8 cellular contexts compared by ENCODE assay signal in the genomic region with DNA sequence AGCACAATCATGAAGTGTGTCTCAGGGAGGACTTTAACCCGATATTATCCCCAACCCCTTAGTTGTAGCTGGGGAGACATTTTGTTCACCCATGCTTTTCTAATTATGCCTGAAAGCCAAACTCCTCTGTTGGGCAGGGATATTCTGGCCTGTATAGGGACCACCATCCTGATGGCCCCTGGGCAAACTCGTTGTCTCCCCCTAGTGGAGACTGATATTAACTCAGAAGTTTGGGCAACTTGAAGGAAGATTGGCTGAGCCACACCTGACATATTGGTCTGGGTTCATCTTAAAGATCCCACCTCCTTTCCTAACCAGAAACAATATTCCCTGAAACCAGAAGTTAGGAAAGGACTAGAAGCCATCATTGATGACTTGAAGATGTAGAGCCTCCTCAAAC. TPM values are rescaled to one million over a fixed set of nuclear protein-coding genes. Genes with fewer than 3 reads are reported as not detected.
DNase-seq lines count a peak whose midpoint lies in the region; ATAC-seq and TF ChIP-seq lines count a peak whose summit lies in the region.

No MANE protein-coding gene starts in this region.

- H3K4me1 Mint-ChIP-seq in MCF 10A (ENCODE audit: insufficient read depth, unreplicated experiment) = peaks cover 6% of the 10 kb centered on the region
- H3K4me1 Mint-ChIP-seq in activated CD8-positive, alpha-beta memory T cell treated with anti-CD3 and anti-CD28 coated beads, Interleukin-2, amount 10 ng/mL, durations not matched to agents 7 days and 5 days = no peaks in the 10 kb centered on the region

- no peaks in the 10 kb centered on the region for H3K27me3 Mint-ChIP-seq in MCF 10A (ENCODE audit: insufficient read depth, unreplicated experiment)
- H3K27me3 Mint-ChIP-seq in activated CD8-positive, alpha-beta memory T cell treated with anti-CD3 and anti-CD28 coated beads, Interleukin-2, amount 10 ng/mL, durations not matched to agents 7 days and 5 days = no peaks in the 10 kb centered on the region

- H3K4me3 ChIP-seq in breast epithelium (no peak overlapping the region), KMS-11 (IDR thresholded peaks at IDR 0.05; ENCODE audit: insufficient read depth, low read depth, low read length) (no peak overlapping the region), cardiac fibroblast (replicated peaks in 1 of 2; ENCODE audit: low read depth in 2 of 2, low read length in 2 of 2) (no peak overlapping the region), smooth muscle cell (no peak overlapping the region)

- TF ChIP-seq POLR2A in breast epithelium (IDR thresholded peaks at IDR 0.05) = no peak

- H3K4me3 Mint-ChIP-seq in MCF 10A (ENCODE audit: unreplicated experiment) = no peak overlapping the region
- H3K4me3 Mint-ChIP-seq in activated CD8-positive, alpha-beta memory T cell treated with anti-CD3 and anti-CD28 coated beads, Interleukin-2, amount 10 ng/mL, durations not matched to agents 7 days and 5 days = no peak overlapping the region

- H3K9ac ChIP-seq in KMS-11 = no peak overlapping the region
- H3K9ac ChIP-seq in smooth muscle cell (ENCODE audit: low read depth) = no peak overlapping the region

- no peaks in the 10 kb centered on the region for H3K36me3 ChIP-seq in breast epithelium
- no peaks in the 10 kb centered on the region for H3K36me3 ChIP-seq in KMS-11 (ENCODE audit: insufficient read depth)
- H3K36me3 ChIP-seq in smooth muscle cell (ENCODE audit: low read depth) = no peaks in the 10 kb centered on the region

- TF ChIP-seq CTCF in MCF 10A (IDR thresholded peaks at IDR 0.05; ENCODE audit: unreplicated experiment) (peak; percentile 54), breast epithelium (IDR thresholded peaks at IDR 0.05) (no peak), KMS-11 (conservative IDR thresholded peaks at IDR 0.05; ENCODE audit: low read depth, low read length) (peak; percentile 96), cardiac fibroblast (IDR thresholded peaks at IDR 0.05; ENCODE audit: low read depth, low read length) (peak; percentile 68), smooth muscle cell (IDR thresholded peaks at IDR 0.05; ENCODE audit: borderline replicate concordance, insufficient read depth, poor library complexity, severe bottlenecking) (peak; percentile 42), omental fat pad (IDR thresholded peaks at IDR 0.05) (no peak)

- no peak overlapping the region for H3K4me2 ChIP-seq in KMS-11
- H3K4me2 ChIP-seq in smooth muscle cell = no peak overlapping the region

- WGBS in smooth muscle cell (ENCODE audit: low lambda C conversion rate) = 78% methylated on average over 2 of the region's 2 CpGs

- H3K4me1 ChIP-seq in breast epithelium (no peaks in the 10 kb centered on the region), KMS-11 (ENCODE audit: low read depth, poor library complexity, severe bottlenecking) (no peaks in the 10 kb centered on the region), smooth muscle cell (ENCODE audit: low read depth) (no peaks in the 10 kb centered on the region)

- CTCF ChIA-PET in MCF 10A (lab: Yijun Ruan, JAX) = interaction anchor here (0.6 to 2.4 kb wide), 7 partner anchors 19 to 1375 kb away, joined by 3 to 7 read pairs (median 4); a partner anchor contains a TSS
- CTCF ChIA-PET in activated CD8-positive, alpha-beta memory T cell treated with anti-CD3 and anti-CD28 coated beads, Interleukin-2, amount 10 ng/mL, durations not matched to agents 7 days and 5 days (lab: Charles Lee) = no interaction called here

- no peaks in the 10 kb centered on the region for H4K20me1 ChIP-seq in KMS-11 (ENCODE audit: insufficient read depth)
- no peaks in the 10 kb centered on the region for H4K20me1 ChIP-seq in smooth muscle cell (ENCODE audit: low read depth)

- H3K36me3 Mint-ChIP-seq in MCF 10A (ENCODE audit: insufficient read depth, unreplicated experiment) = no peaks in the 10 kb centered on the region
- no peaks in the 10 kb centered on the region for H3K36me3 Mint-ChIP-seq in activated CD8-positive, alpha-beta memory T cell treated with anti-CD3 and anti-CD28 coated beads, Interleukin-2, amount 10 ng/mL, durations not matched to agents 7 days and 5 days

- H3K9me3 Mint-ChIP-seq in MCF 10A (ENCODE audit: unreplicated experiment) = no peaks in the 10 kb centered on the region
- H3K9me3 Mint-ChIP-seq in activated CD8-positive, alpha-beta memory T cell treated with anti-CD3 and anti-CD28 coated beads, Interleukin-2, amount 10 ng/mL, durations not matched to agents 7 days and 5 days (ENCODE audit: low read depth) = no peaks in the 10 kb centered on the region

- ATAC-seq in activated CD8-positive, alpha-beta memory T cell treated with anti-CD3 and anti-CD28 coated beads, Interleukin-2, amount 10 ng/mL, durations not matched to agents 7 days and 5 days = no peak
- no peak for ATAC-seq in omental fat pad (ENCODE audit: low FRiP score)

- H3K27me3 ChIP-seq in breast epithelium = no peaks in the 10 kb centered on the region
- no peaks in the 10 kb centered on the region for H3K27me3 ChIP-seq in KMS-11 (ENCODE audit: insufficient read depth, low read depth)
- no peaks in the 10 kb centered on the region for H3K27me3 ChIP-seq in smooth muscle cell (ENCODE audit: low read depth)

- no TSS peak for BruUV-seq in MCF 10A (replicated peaks; lab: Mats Ljungman, UMichigan)

- no peak overlapping the region for H3K27ac Mint-ChIP-seq in MCF 10A (ENCODE audit: low read depth, unreplicated experiment)
- H3K27ac Mint-ChIP-seq in activated CD8-positive, alpha-beta memory T cell treated with anti-CD3 and anti-CD28 coated beads, Interleukin-2, amount 10 ng/mL, durations not matched to agents 7 days and 5 days = no peak overlapping the region

- POLR2A ChIA-PET in MCF 10A (lab: Yijun Ruan, JAX) = no interaction called here

- H3F3A ChIP-seq in smooth muscle cell (ENCODE audit: low read depth) = no peaks in the 10 kb centered on the region

- H3K9me3 ChIP-seq in breast epithelium (no peaks in the 10 kb centered on the region), smooth muscle cell (replicated peaks; ENCODE audit: low read depth) (no peaks in the 10 kb centered on the region)

- H2AFZ ChIP-seq in KMS-11 (ENCODE audit: low read depth) (no peak overlapping the region), smooth muscle cell (ENCODE audit: low read depth) (no peak overlapping the region)

- H3K79me2 ChIP-seq in KMS-11 (ENCODE audit: insufficient read depth, low read depth) = no peaks in the 10 kb centered on the region
- no peaks in the 10 kb centered on the region for H3K79me2 ChIP-seq in smooth muscle cell (ENCODE audit: low read depth)

- no peak overlapping the region for H3K27ac ChIP-seq in breast epithelium
- no peak overlapping the region for H3K27ac ChIP-seq in KMS-11
- H3K27ac ChIP-seq in smooth muscle cell (ENCODE audit: low read depth) = no peak overlapping the region

- intact Hi-C loops in MCF 10A (cut with micrococcal nuclease) = no loop called here
- intact Hi-C loops in breast epithelium (cut with DNase I; ENCODE audit: low total_unique reads) = no loop called here

- DNase-seq in MCF 10A (ENCODE audit: unreplicated experiment) = peak; percentile 40
- no peak for DNase-seq in breast epithelium (ENCODE audit: low spot score in 2 of 2)
- peak in 1 of 2 donors; percentile 41 for DNase-seq in cardiac fibroblast (ENCODE audit: low read depth in 2 of 2)
- DNase-seq in smooth muscle cell (lab: John Stamatoyannopoulos, UW; ENCODE audit: unreplicated experiment) = no peak
- no peak for DNase-seq in activated CD8-positive, alpha-beta memory T cell treated with anti-CD3 and anti-CD28 coated beads, Interleukin-2, amount 10 ng/mL, durations not matched to agents 7 days and 5 days
- no peak for DNase-seq in omental fat pad (ENCODE audit: low spot score)
- no peak for DNase-seq in T-helper 9 cell

RNA-seq across cellular contexts. Expression of a gene that starts 42.3 kb away (rescaled TPM):
- total RNA-seq in MCF 10A (2022) (not detected in 2 replicates), breast epithelium (10 to 100 TPM in 2 of 3 donors, 1 to 10 TPM in 1; 7.2 to 43.8 (median 25.9) TPM), smooth muscle cell (0.40 and 0.58 TPM in 2 replicates), omental fat pad (10 to 100 TPM; 11.3 to 81.5 (median 20.5) TPM)
- polyA plus RNA-seq in smooth muscle cell = 0.37 and 0.86 TPM in 2 replicates
- not detected for total RNA-seq in activated CD8-positive, alpha-beta memory T cell treated with anti-CD3 and anti-CD28 coated beads, Interleukin-2, amount 10 ng/mL, durations not matched to agents 7 days and 5 days

Comparison
In these comparisons a context has a peak if more than half of its experiments do, and no peak if none do; other contexts are left out.
1. CTCF ChIP-seq: peak in MCF 10A (single experiment), KMS-11 (single experiment), cardiac fibroblast (single experiment) and smooth muscle cell (single experiment); none in breast epithelium (0 of 3) and omental fat pad (0 of 3).